Comparison of ENCODE assay signal across 1 cellular context in genomic region chr5:56329652-56330051, GRCh38.
TF ChIP-seq lines count a peak whose summit lies in the region.

No MANE protein-coding gene starts in this region.

TF ChIP-seq in GM12878, 131 proteins besides CTCF, POLR2A, EP300 and RAD21 (continued from another document):
- no peak for TF ChIP-seq HSF1 (IDR thresholded peaks at IDR 0.05; ENCODE audit: low read depth, low read length)
- 0 out of 2 replicates have a peak, but pooled peaks have one; percentile 61 for TF ChIP-seq MEF2A (IDR thresholded peaks at IDR 0.05; ENCODE audit: insufficient read depth, low read depth, low read length)
- TF ChIP-seq CEBPB (IDR thresholded peaks at IDR 0.05; ENCODE audit: borderline replicate concordance in 1 of 2, low read depth in 2 of 2, low read length in 2 of 2), result 0 out of 4 replicates have a peak, but pooled peaks of 1 of the 2 experiments have one; percentile 67
- peak; percentile 51; the same call in 1 of the 2 replicates for TF ChIP-seq JUND (IDR thresholded peaks at IDR 0.05; ENCODE audit: low read depth, low read length)
- TF ChIP-seq ZNF622 (IDR thresholded peaks at IDR 0.05), result no peak
- TF ChIP-seq KLF5 (IDR thresholded peaks at IDR 0.05; ENCODE audit: partially characterized antibody), result no peak
- no peak for TF ChIP-seq SIN3A (IDR thresholded peaks at IDR 0.05; ENCODE audit: low read depth, low read length)
- TF ChIP-seq TAF1 (IDR thresholded peaks at IDR 0.05; ENCODE audit: borderline replicate concordance, low read depth, low read length), result no peak
- TF ChIP-seq SKIL (IDR thresholded peaks at IDR 0.05; ENCODE audit: low read depth, poor library complexity, severe bottlenecking), result peak; percentile 86
- no peak for TF ChIP-seq PML (IDR thresholded peaks at IDR 0.05; ENCODE audit: low read length)
- TF ChIP-seq POU2F2 (IDR thresholded peaks at IDR 0.05; ENCODE audit: borderline replicate concordance, low read depth, low read length), result peak; percentile 43; the same call in 1 of the 3 replicates
- TF ChIP-seq BCLAF1 (IDR thresholded peaks at IDR 0.05), result no peak
- TF ChIP-seq MAX (IDR thresholded peaks at IDR 0.05; ENCODE audit: low read depth, low read length), result no peak
- no peak for TF ChIP-seq SIX5 (IDR thresholded peaks at IDR 0.05; ENCODE audit: low read depth, low read length, severe bottlenecking)
- peak in 1 of 2 experiments; percentile 65; a peak in 2 of 4 replicates for TF ChIP-seq ETV6 (conservative IDR thresholded peaks at IDR 0.05 in 1 of 2, IDR thresholded peaks at IDR 0.05 in 1 of 2; ENCODE audit: borderline replicate concordance in 1 of 2, low read depth in 1 of 2)
- TF ChIP-seq STAT1 (conservative IDR thresholded peaks at IDR 0.05), result no peak
- no peak for TF ChIP-seq CHD1 (IDR thresholded peaks at IDR 0.05; ENCODE audit: low read depth, low read length)
- TF ChIP-seq FOS (IDR thresholded peaks at IDR 0.05; ENCODE audit: borderline replicate concordance, extremely low read depth, insufficient read length), result no peak
- peak; percentile 92 for TF ChIP-seq ZNF24 (IDR thresholded peaks at IDR 0.05)
- no peak for TF ChIP-seq CBX5 (IDR thresholded peaks at IDR 0.05; ENCODE audit: low read depth)
- no peak for TF ChIP-seq E2F4 (IDR thresholded peaks at IDR 0.05; ENCODE audit: low read depth, low read length)
- no peak for TF ChIP-seq SREBF1 (IDR thresholded peaks at IDR 0.05; ENCODE audit: low read length)
- peak; percentile 90 for TF ChIP-seq NFIC (IDR thresholded peaks at IDR 0.05; ENCODE audit: low read depth, low read length)
- no peak for TF ChIP-seq TCF12 (IDR thresholded peaks at IDR 0.05; ENCODE audit: low read depth, low read length)
- TF ChIP-seq NKRF (conservative IDR thresholded peaks at IDR 0.05), result no peak
- TF ChIP-seq SUZ12 (IDR thresholded peaks at IDR 0.05; ENCODE audit: unreplicated experiment), result no peak
- TF ChIP-seq SMC3 (IDR thresholded peaks at IDR 0.05; ENCODE audit: borderline replicate concordance, low read length), result no peak
- no peak for TF ChIP-seq USF2 (IDR thresholded peaks at IDR 0.05; ENCODE audit: borderline replicate concordance, low read depth, low read length)
- TF ChIP-seq SP1 (IDR thresholded peaks at IDR 0.05; ENCODE audit: low read depth, low read length), result no peak
- no peak for TF ChIP-seq PRDM15 (CRISPR knock-in tag; IDR thresholded peaks at IDR 0.05)
- no peak for TF ChIP-seq SPI1 (IDR thresholded peaks at IDR 0.05; ENCODE audit: borderline replicate concordance, insufficient read depth, low read depth, low read length)
- TF ChIP-seq PBX3 (IDR thresholded peaks at IDR 0.05; ENCODE audit: insufficient replicate concordance, low read depth, low read length), result no peak
- TF ChIP-seq ATF3 (IDR thresholded peaks at IDR 0.05; ENCODE audit: borderline replicate concordance, extremely low read depth, low read depth, low read length), result no peak
- TF ChIP-seq E2F8 (IDR thresholded peaks at IDR 0.05; ENCODE audit: low read depth, partially characterized antibody), result no peak
- TF ChIP-seq NR2C2 (IDR thresholded peaks at IDR 0.05; ENCODE audit: borderline replicate concordance, control insufficient read depth, insufficient read length, low read depth), result no peak
- TF ChIP-seq KDM1A (IDR thresholded peaks at IDR 0.05; ENCODE audit: borderline replicate concordance), result no peak
